In the genomic region with DNA sequence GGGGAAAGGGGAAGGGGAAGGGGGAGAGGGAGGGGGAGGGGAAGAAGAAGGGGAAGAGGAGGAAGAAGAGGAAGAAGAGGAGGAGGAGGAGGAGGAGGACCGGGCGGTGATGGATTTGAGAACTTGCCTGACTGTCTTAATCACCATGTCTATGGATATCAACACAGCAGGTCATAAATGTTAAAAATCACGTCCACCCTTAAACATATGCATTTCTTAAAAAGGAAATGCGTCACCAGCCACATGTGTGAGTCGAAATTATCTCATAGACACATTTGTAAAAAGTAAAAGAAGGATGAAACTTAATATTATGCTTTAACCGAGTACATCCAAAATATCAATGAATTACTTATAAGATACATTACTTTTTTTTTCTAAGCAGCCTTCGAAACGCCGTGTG, we compare ENCODE assay signal across 20 cellular contexts.
"Had no signal": no experiment of that assay in that cellular context is flagged by ENCODE, and none has a peak within 500 bp of the region (broad histone marks: within the 10 kb centered on the region; RNA-seq: fewer than 3 reads in every experiment).

No MANE protein-coding gene starts in this region.

- H3K4me3 ChIP-seq: left ventricle myocardium inferior, psoas muscle, right atrium auricular region, transverse colon, uterus had no signal

- H3K4me1 ChIP-seq: uterus had no signal

- H3K9me3 ChIP-seq: left ventricle myocardium inferior, psoas muscle, right atrium auricular region, transverse colon, uterus had no signal

- ATAC-seq: activated CD8-positive, alpha-beta memory T cell treated with anti-CD3 and anti-CD28 coated beads, Interleukin-2, amount 10 ng/mL, durations not matched to agents 7 days and 5 days; esophagus mucosa; natural killer cell treated with Interleukin-12 subunit alpha and Interleukin-12 subunit beta and Interleukin-15 and Interleukin-18, amount 100 ng/mL, for 72 hours; psoas muscle; WTC11 had no signal

- H3K36me3 ChIP-seq: left ventricle myocardium inferior, right atrium auricular region, transverse colon, uterus had no signal

- H3K9me3 Mint-ChIP-seq: activated CD4-positive, alpha-beta memory T cell treated with anti-CD3 and anti-CD28 coated beads for 36 hours; natural killer cell treated with Interleukin-12 subunit alpha and Interleukin-12 subunit beta and Interleukin-15 and Interleukin-18, amount 100 ng/mL, for 72 hours; WTC11 had no signal

- H3K27ac Mint-ChIP-seq: activated CD4-positive, alpha-beta memory T cell treated with anti-CD3 and anti-CD28 coated beads for 36 hours; activated CD8-positive, alpha-beta memory T cell treated with anti-CD3 and anti-CD28 coated beads, Interleukin-2, amount 10 ng/mL, durations not matched to agents 7 days and 5 days; brain; natural killer cell treated with Interleukin-12 subunit alpha and Interleukin-12 subunit beta and Interleukin-15 and Interleukin-18, amount 100 ng/mL, for 72 hours; WTC11 had no signal

- H3K27me3 ChIP-seq: right atrium auricular region, transverse colon, uterus had no signal

- H3K4me1 Mint-ChIP-seq: activated CD8-positive, alpha-beta memory T cell treated with anti-CD3 and anti-CD28 coated beads, Interleukin-2, amount 10 ng/mL, durations not matched to agents 7 days and 5 days; WTC11 had no signal

- H3K27ac ChIP-seq: left ventricle myocardium inferior, psoas muscle, right atrium auricular region, transverse colon, uterus had no signal

- H3K4me3 Mint-ChIP-seq: activated CD4-positive, alpha-beta memory T cell treated with anti-CD3 and anti-CD28 coated beads for 36 hours; activated CD8-positive, alpha-beta memory T cell treated with anti-CD3 and anti-CD28 coated beads, Interleukin-2, amount 10 ng/mL, durations not matched to agents 7 days and 5 days; brain; natural killer cell treated with Interleukin-12 subunit alpha and Interleukin-12 subunit beta and Interleukin-15 and Interleukin-18, amount 100 ng/mL, for 72 hours; WTC11 had no signal

- DNase-seq: activated CD4-positive, alpha-beta memory T cell treated with anti-CD3 and anti-CD28 coated beads for 36 hours; activated CD8-positive, alpha-beta memory T cell treated with anti-CD3 and anti-CD28 coated beads, Interleukin-2, amount 10 ng/mL, durations not matched to agents 7 days and 5 days; activated naive CD4-positive, alpha-beta T cell treated with Interleukin-2 at 50 U/mL for 16 hours; activated T-cell treated with anti-CD3 and anti-CD28 coated beads for 4 hours; aorta; central memory CD4-positive, alpha-beta T cell; effector memory CD4-positive, alpha-beta T cell; glutamatergic neuron; hypothalamus; left ventricle myocardium inferior; psoas muscle; stimulated activated CD4-positive, alpha-beta T cell treated with anti-CD3 and anti-CD28 coated beads, Interleukin-4, amount 100 ng/mL, for 4 hours; T-helper 1 cell; transverse colon; uterus had no signal

- H3K36me3 Mint-ChIP-seq: activated CD4-positive, alpha-beta memory T cell treated with anti-CD3 and anti-CD28 coated beads for 36 hours; activated CD8-positive, alpha-beta memory T cell treated with anti-CD3 and anti-CD28 coated beads, Interleukin-2, amount 10 ng/mL, durations not matched to agents 7 days and 5 days; brain; natural killer cell treated with Interleukin-12 subunit alpha and Interleukin-12 subunit beta and Interleukin-15 and Interleukin-18, amount 100 ng/mL, for 72 hours; WTC11 had no signal
